Comparison of ENCODE assay signal across 19 cellular contexts in the genomic region with DNA sequence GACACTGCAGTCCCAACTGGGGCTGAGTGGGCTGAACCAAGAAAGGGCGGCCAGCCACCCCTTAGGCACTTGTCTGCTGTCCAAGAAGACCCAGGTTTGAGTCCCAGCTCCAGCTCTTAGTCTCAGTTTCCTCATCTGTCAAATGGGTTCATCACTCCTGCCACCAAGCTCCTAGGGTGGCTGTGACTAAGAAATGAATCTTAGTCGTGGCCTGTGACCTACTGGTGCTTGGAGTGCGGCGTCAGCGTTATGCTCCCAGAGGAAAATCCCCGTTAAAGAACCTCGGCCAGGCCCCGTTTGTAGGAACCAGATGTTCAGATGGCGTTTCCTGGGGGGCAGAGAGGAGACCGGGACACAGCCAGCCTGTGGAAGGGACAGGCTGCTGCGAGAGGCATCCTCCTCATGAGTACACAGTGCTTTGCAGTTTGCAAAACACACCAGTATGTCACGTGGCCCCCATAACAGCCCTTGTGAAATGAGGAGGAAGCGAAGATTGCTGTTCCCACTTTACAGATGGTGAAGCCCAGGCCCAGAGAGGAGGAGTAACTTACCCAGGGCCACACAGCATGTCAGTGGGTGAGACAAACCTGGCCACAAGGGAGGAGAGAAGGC. TPM values are rescaled to one million over a fixed set of nuclear protein-coding genes. Genes with fewer than 3 reads are reported as not detected.
DNase-seq lines count a peak whose midpoint lies in the region; ATAC-seq and TF ChIP-seq lines count a peak whose summit lies in the region.
"Had no signal": no experiment of that assay in that cellular context is flagged by ENCODE, and none has a peak within 500 bp of the region (broad histone marks: within the 10 kb centered on the region; RNA-seq: fewer than 3 reads in every experiment).

No MANE protein-coding gene starts in this region.

- H3K18ac ChIP-seq in trophoblast cell (ENCODE audit: low read length): peak overlapping the region; percentile 11

- H3K4me3 ChIP-seq in HUES48 (ENCODE audit: low read depth, low read length) (no peak overlapping the region), PC-9 (no peak overlapping the region), trophoblast cell (ENCODE audit: low read depth, low read length) (no peak overlapping the region), MG63 (no peak overlapping the region)
- H3K4me3 ChIP-seq: hepatocyte, thyroid gland had no signal

- H3K36me3 Mint-ChIP-seq in T-helper 2 cell treated with Interferon-gamma antibody and Interleukin-4, amounts not matched to agents 5 μg/mL and 100 μg/mL, for 36 hours (ENCODE audit: low read depth): no peaks in the 10 kb centered on the region
- no peaks in the 10 kb centered on the region for H3K36me3 Mint-ChIP-seq in activated T-cell treated with anti-CD3 and anti-CD28 coated beads, Interleukin-2, amount 50 U/mL, for 4 hours (ENCODE audit: insufficient read depth)

- no peak overlapping the region for H2BK5ac ChIP-seq in trophoblast cell (ENCODE audit: low read depth, low read length, poor library complexity)

- TF ChIP-seq CTCF in PC-9 (conservative IDR thresholded peaks at IDR 0.05): no peak

- DNase-seq in PC-9 (no peak), epithelial cell of prostate (ENCODE audit: low read depth, low spot score) (no peak), trophoblast cell (peak in 1 of 2 donors; percentile 17), hypothalamus (lab: John Stamatoyannopoulos, UW) (no peak), MG63 (no peak)
- no peak for DNase-seq in T-helper 2 cell treated with Interferon-gamma antibody and Interleukin-4, amounts not matched to agents 5 μg/mL and 100 μg/mL, for 36 hours (ENCODE audit: low spot score)
- no peak for DNase-seq in activated T-cell treated with anti-CD3 and anti-CD28 coated beads, Interleukin-2, amount 50 U/mL, for 4 hours
- DNase-seq: activated CD4-positive, alpha-beta T cell treated with anti-CD3 and anti-CD28 coated beads, Interleukin-2, amount 10 ng/mL, durations not matched to agents 7 days and 5 days; CD4-positive, alpha-beta T cell; erythroblast; left cardiac atrium; NCI-H1105 treated with DMSO at 0.1 percent for 48 hours; RPMI8226; stimulated activated CD4-positive, alpha-beta T cell treated with anti-CD3 and anti-CD28 coated beads, Interleukin-1b, Interleukin-23, amount 100 ng/mL, for 48 hours; stimulated activated CD8-positive, alpha-beta memory T cell treated with anti-CD3 and anti-CD28 coated beads, Interleukin-4, amount 100 ng/mL, for 48 hours had no signal

- H3K4me1 ChIP-seq in HUES48 (ENCODE audit: control insufficient read depth, insufficient read depth, low read length) (peaks cover 37% of the 10 kb centered on the region), PC-9 (replicated peaks; ENCODE audit: insufficient read depth) (peaks cover 35% of the 10 kb centered on the region), trophoblast cell (ENCODE audit: control insufficient read depth in 1 of 2, insufficient read depth in 2 of 2, low read length in 2 of 2) (peaks cover 21 to 23% of the 10 kb centered on the region in 2 experiments)

- H2AK5ac ChIP-seq in trophoblast cell (ENCODE audit: low read length): peak overlapping the region; percentile 23

- intact Hi-C loops in PC-9 (cut with micrococcal nuclease; ENCODE audit: unreplicated experiment): loop anchor here (5.0 kb wide), 1 partner anchor 38 kb away; a partner anchor contains a TSS

- H3K14ac ChIP-seq in trophoblast cell (ENCODE audit: low read length): peak overlapping the region; percentile 30

- H3K27me3 ChIP-seq in HUES48 (ENCODE audit: control insufficient read depth, insufficient read depth, low read length) (peaks cover 60% of the 10 kb centered on the region), PC-9 (ENCODE audit: insufficient read depth, low read depth) (peaks cover 17% of the 10 kb centered on the region; the same call in 1 of the 2 replicates), trophoblast cell (ENCODE audit: insufficient read depth, low read length) (peaks cover 32% of the 10 kb centered on the region), MG63 (peaks cover 15% of the 10 kb centered on the region)

- no peaks in the 10 kb centered on the region for H3K79me2 ChIP-seq in PC-9 (ENCODE audit: low read depth)
- no peaks in the 10 kb centered on the region for H3K79me2 ChIP-seq in trophoblast cell (ENCODE audit: control insufficient read depth, insufficient read depth, low read length, poor library complexity)
- H3K79me2 ChIP-seq: hepatocyte had no signal

- POLR2A ChIA-PET in PC-9 (lab: Charles Lee; ENCODE audit: unreplicated experiment): no interaction called here

- peaks cover 51% of the 10 kb centered on the region; the same call in 1 of the 2 replicates for H3F3A ChIP-seq in PC-9 (ENCODE audit: insufficient read depth, low read depth)

- no peak overlapping the region for H3K4ac ChIP-seq in trophoblast cell (ENCODE audit: low read depth, low read length)

- no peaks in the 10 kb centered on the region for H3K36me3 ChIP-seq in HUES48 (ENCODE audit: control insufficient read depth, insufficient read depth, low read length)
- H3K36me3 ChIP-seq in PC-9 (ENCODE audit: low read depth): no peaks in the 10 kb centered on the region
- no peaks in the 10 kb centered on the region for H3K36me3 ChIP-seq in trophoblast cell (ENCODE audit: control insufficient read depth in 1 of 2, insufficient read depth in 2 of 2, low read length in 2 of 2)
- H3K36me3 ChIP-seq in MG63: no peaks in the 10 kb centered on the region
- H3K36me3 ChIP-seq: thyroid gland had no signal

- WGBS in trophoblast cell (ENCODE audit: extremely low coverage, insufficient coverage, insufficient read length): no CpG with 5 or more reads among the region's 13 CpGs

- CTCF ChIA-PET in PC-9 (lab: Charles Lee): interaction anchor here (1.2 kb wide), 1 partner anchor 69 kb away, joined by 3 read pairs; no protein-coding TSS in a partner anchor

- H3K79me1 ChIP-seq in trophoblast cell (ENCODE audit: low read length): no peaks in the 10 kb centered on the region

- H3K4me1 Mint-ChIP-seq in T-helper 2 cell treated with Interferon-gamma antibody and Interleukin-4, amounts not matched to agents 5 μg/mL and 100 μg/mL, for 36 hours (ENCODE audit: low read depth): peaks cover 4% of the 10 kb centered on the region
- peaks cover 10% of the 10 kb centered on the region for H3K4me1 Mint-ChIP-seq in activated T-cell treated with anti-CD3 and anti-CD28 coated beads, Interleukin-2, amount 50 U/mL, for 4 hours (ENCODE audit: low read depth)

- peak overlapping the region; percentile 53 for H2BK120ac ChIP-seq in trophoblast cell (ENCODE audit: insufficient read depth, low read length, poor library complexity)

- no peaks in the 10 kb centered on the region for H3K9me3 ChIP-seq in HUES48 (ENCODE audit: control insufficient read depth, insufficient read depth, low read length)
- no peaks in the 10 kb centered on the region for H3K9me3 ChIP-seq in PC-9 (ENCODE audit: insufficient read depth, low read depth)
- H3K9me3 ChIP-seq in trophoblast cell (ENCODE audit: insufficient read depth, low read depth, low read length): no peaks in the 10 kb centered on the region
- no peaks in the 10 kb centered on the region for H3K9me3 ChIP-seq in MG63
- H3K9me3 ChIP-seq: thyroid gland had no signal

- no TSS peak for BruUV-seq in PC-9 (replicated peaks; lab: Mats Ljungman, UMichigan)

- H3K4me2 ChIP-seq in PC-9 (peak overlapping the region; percentile 18; the same call in 1 of the 2 replicates), trophoblast cell (ENCODE audit: low read length) (no peak overlapping the region)
- H3K4me2 ChIP-seq: hepatocyte had no signal

- H3K9me2 ChIP-seq in PC-9 (ENCODE audit: insufficient read depth): no peaks in the 10 kb centered on the region

- H4K91ac ChIP-seq in trophoblast cell (ENCODE audit: low read depth, low read length): peak overlapping the region; percentile 11

- H4K12ac ChIP-seq in trophoblast cell (ENCODE audit: low read depth, low read length): no peak overlapping the region

- H2BK12ac ChIP-seq in trophoblast cell (ENCODE audit: low read length): peak overlapping the region; percentile 26

- H2AFZ ChIP-seq in PC-9 (no peak overlapping the region), trophoblast cell (ENCODE audit: insufficient read depth, low read length, poor library complexity) (no peak overlapping the region)
- H2AFZ ChIP-seq: hepatocyte had no signal

- H3K27ac ChIP-seq in HUES48 (ENCODE audit: low read depth, low read length): peak overlapping the region; percentile 56
- H3K27ac ChIP-seq in PC-9: peak overlapping the region; percentile 11; the same call in 1 of the 2 replicates
- H3K27ac ChIP-seq in epithelial cell of prostate: peak overlapping the region; percentile 27
- H3K27ac ChIP-seq in trophoblast cell (ENCODE audit: low read depth, low read length): peak overlapping the region; percentile 24
- H3K27ac ChIP-seq: hepatocyte, thyroid gland had no signal

- no peak for ATAC-seq in activated T-cell treated with anti-CD3 and anti-CD28 coated beads, Interleukin-2, amount 50 U/mL, for 4 hours

- H3K9ac ChIP-seq in HUES48 (ENCODE audit: low read depth, low read length) (no peak overlapping the region), trophoblast cell (ENCODE audit: low read length) (no peak overlapping the region)

- no peak overlapping the region for H3K23ac ChIP-seq in trophoblast cell (ENCODE audit: low read length)

- no peak overlapping the region for H3K27ac Mint-ChIP-seq in T-helper 2 cell treated with Interferon-gamma antibody and Interleukin-4, amounts not matched to agents 5 μg/mL and 100 μg/mL, for 36 hours
- H3K27ac Mint-ChIP-seq: activated CD4-positive, alpha-beta T cell treated with anti-CD3 and anti-CD28 coated beads, Interleukin-2, amount 10 ng/mL, durations not matched to agents 7 days and 5 days; CD4-positive, alpha-beta T cell had no signal

- no peaks in the 10 kb centered on the region for H4K20me1 ChIP-seq in PC-9 (ENCODE audit: insufficient read depth)

- H3K27me3 Mint-ChIP-seq in T-helper 2 cell treated with Interferon-gamma antibody and Interleukin-4, amounts not matched to agents 5 μg/mL and 100 μg/mL, for 36 hours (ENCODE audit: low read depth): peaks cover 52% of the 10 kb centered on the region
- H3K27me3 Mint-ChIP-seq in activated T-cell treated with anti-CD3 and anti-CD28 coated beads, Interleukin-2, amount 50 U/mL, for 4 hours (ENCODE audit: low read depth): peaks cover 62% of the 10 kb centered on the region

- no peaks in the 10 kb centered on the region for H3K9me3 Mint-ChIP-seq in T-helper 2 cell treated with Interferon-gamma antibody and Interleukin-4, amounts not matched to agents 5 μg/mL and 100 μg/mL, for 36 hours
- no peaks in the 10 kb centered on the region for H3K9me3 Mint-ChIP-seq in activated T-cell treated with anti-CD3 and anti-CD28 coated beads, Interleukin-2, amount 50 U/mL, for 4 hours
- H3K9me3 Mint-ChIP-seq: activated CD4-positive, alpha-beta T cell treated with anti-CD3 and anti-CD28 coated beads, Interleukin-2, amount 10 ng/mL, durations not matched to agents 7 days and 5 days; CD4-positive, alpha-beta T cell had no signal

- no peak overlapping the region for H3K4me3 Mint-ChIP-seq in T-helper 2 cell treated with Interferon-gamma antibody and Interleukin-4, amounts not matched to agents 5 μg/mL and 100 μg/mL, for 36 hours
- H3K4me3 Mint-ChIP-seq in activated T-cell treated with anti-CD3 and anti-CD28 coated beads, Interleukin-2, amount 50 U/mL, for 4 hours: no peak overlapping the region
- H3K4me3 Mint-ChIP-seq: activated CD4-positive, alpha-beta T cell treated with anti-CD3 and anti-CD28 coated beads, Interleukin-2, amount 10 ng/mL, durations not matched to agents 7 days and 5 days; CD4-positive, alpha-beta T cell had no signal

- no peak overlapping the region for H4K8ac ChIP-seq in trophoblast cell (ENCODE audit: low read depth, low read length)

RNA-seq across cellular contexts. Expression of a gene that starts 3.3 kb away (rescaled TPM):
- total RNA-seq in PC-9 (2021): 2.7 and 4.1 TPM in 2 replicates
- polyA plus RNA-seq in trophoblast cell (2013): 83.3 and 85.3 TPM in 2 replicates
- total RNA-seq in activated T-cell treated with anti-CD3 and anti-CD28 coated beads, Interleukin-2, amount 50 U/mL, for 4 hours: not detected
- not detected in 2 replicates for total RNA-seq in MG63 (2014; rRNA removed; shearing (Covaris generic); ENCODE audit: low replicate concordance)
- total RNA-seq: activated CD4-positive, alpha-beta T cell treated with anti-CD3 and anti-CD28 coated beads, Interleukin-2, amount 10 ng/mL, durations not matched to agents 7 days and 5 days; CD4-positive, alpha-beta T cell had no signal
- polyA plus RNA-seq: hepatocyte had no signal

RNA-seq across cellular contexts. Expression of a gene that starts 39.2 kb away (rescaled TPM):
- not detected in 2 replicates for total RNA-seq in PC-9 (2021)
- polyA plus RNA-seq in trophoblast cell (2013): 0.10 and 0.11 TPM in 2 replicates
- not detected for total RNA-seq in activated T-cell treated with anti-CD3 and anti-CD28 coated beads, Interleukin-2, amount 50 U/mL, for 4 hours
- not detected in 2 replicates for total RNA-seq in MG63 (2014; rRNA removed; shearing (Covaris generic); ENCODE audit: low replicate concordance)
- total RNA-seq: activated CD4-positive, alpha-beta T cell treated with anti-CD3 and anti-CD28 coated beads, Interleukin-2, amount 10 ng/mL, durations not matched to agents 7 days and 5 days; CD4-positive, alpha-beta T cell; Daoy; hepatocyte; left cardiac atrium; thyroid gland had no signal
